In the genomic region with DNA sequence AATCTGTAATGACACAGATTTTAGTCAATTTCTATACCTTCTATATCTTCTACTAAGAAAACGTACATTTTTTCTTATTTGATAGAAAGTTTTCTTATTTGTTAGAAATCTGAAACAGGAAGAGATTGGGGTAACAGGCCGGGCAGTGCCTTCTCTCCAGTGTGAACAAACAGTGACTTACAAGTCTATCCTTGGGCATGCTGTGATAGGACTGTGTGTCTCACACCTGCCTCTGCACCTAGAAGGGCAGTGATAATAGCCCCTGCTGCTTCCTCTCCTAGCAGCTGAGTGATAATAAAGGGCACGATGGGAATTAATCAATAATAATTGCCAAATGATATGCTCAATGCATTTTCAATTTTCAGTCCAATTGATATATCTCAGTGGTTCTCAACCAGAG, we compare ENCODE assay signal across 22 cellular contexts.
"Had no signal": no experiment of that assay in that cellular context is flagged by ENCODE, and none has a peak within 500 bp of the region (broad histone marks: within the 10 kb centered on the region; RNA-seq: fewer than 3 reads in every experiment).

No MANE protein-coding gene starts in this region.

- DNase-seq: cortex of kidney; effector CD4-positive, alpha-beta T cell; foreskin fibroblast; gastrocnemius medialis; head of caudate nucleus; kidney; mammary epithelial cell; natural killer cell; pancreas; right lobe of liver; small intestine; stimulated activated CD4-positive, alpha-beta T cell treated with anti-CD3 and anti-CD28 coated beads, Interleukin-15, amount 100 ng/mL, for 24 hours; stimulated activated CD4-positive, alpha-beta T cell treated with anti-CD3 and anti-CD28 coated beads, Interleukin-2, amount 100 ng/mL, for 48 hours; stimulated activated CD8-positive, alpha-beta memory T cell treated with anti-CD3 and anti-CD28 coated beads, Interleukin-4, amount 100 ng/mL, for 48 hours; stimulated activated naive CD4-positive, alpha-beta T cell; stimulated activated naive CD8-positive, alpha-beta T cell treated with anti-CD3 and anti-CD28 coated beads, Interleukin-15, amount 100 ng/mL, for 72 hours; transverse colon had no signal

- ATAC-seq: esophagus mucosa; gastrocnemius medialis; left lobe of liver; natural killer cell; pancreas; right lobe of liver; stimulated activated naive CD8-positive, alpha-beta T cell treated with anti-CD3 and anti-CD28 coated beads, Interleukin-15, amount 100 ng/mL, for 72 hours had no signal

- H3K36me3 ChIP-seq: gastrocnemius medialis, pancreas, right lobe of liver, suprapubic skin, transverse colon, vagina had no signal

- H3K27ac ChIP-seq: epithelial cell of prostate, gastrocnemius medialis, pancreas, right lobe of liver, suprapubic skin, transverse colon, vagina had no signal

- H3K4me3 ChIP-seq: gastrocnemius medialis, pancreas, right lobe of liver, suprapubic skin, transverse colon, vagina had no signal

- H3K9me3 ChIP-seq: gastrocnemius medialis, pancreas, right lobe of liver, suprapubic skin, transverse colon, vagina had no signal
